ENCODE assay signal across 13 cellular contexts in the genomic region with DNA sequence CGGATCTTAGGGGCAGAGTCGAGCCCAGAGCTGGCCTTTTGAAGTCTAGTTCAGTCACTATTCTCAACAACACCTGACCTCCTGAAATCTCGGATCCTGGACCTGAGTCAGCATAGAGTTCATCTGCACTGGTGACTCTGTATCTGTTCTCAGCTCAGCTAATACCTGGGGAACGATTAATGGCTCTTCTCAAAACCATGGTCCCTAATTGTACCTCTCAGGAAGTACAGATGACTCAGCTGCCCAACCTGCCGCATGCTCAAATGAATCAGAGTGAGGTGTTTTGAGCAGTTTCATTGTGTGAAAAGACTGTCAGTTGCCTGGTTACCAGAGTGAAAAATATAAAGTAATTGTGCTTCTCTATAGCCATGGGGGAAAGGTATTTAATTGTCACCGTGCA.
DNase-seq lines count a peak whose midpoint lies in the region; ATAC-seq, FAIRE-seq and TF ChIP-seq lines count a peak whose summit lies in the region.
"Had no signal": no experiment of that assay in that cellular context is flagged by ENCODE, and none has a peak within 500 bp of the region (broad histone marks: within the 10 kb centered on the region; RNA-seq: fewer than 3 reads in every experiment).

No MANE protein-coding gene starts in this region.

- 37 to 40% methylated on average over 6 of the region's 6 CpGs for WGBS in pancreas, 2 donors

- H3K4me1 ChIP-seq in RWPE2 (ENCODE audit: insufficient read depth, poor library complexity, severe bottlenecking) (peaks cover 20% of the 10 kb centered on the region), pancreas (no peaks in the 10 kb centered on the region)
- H3K4me1 ChIP-seq: right lobe of liver, upper lobe of right lung had no signal

- H3K9me3 Mint-ChIP-seq in activated T-cell treated with anti-CD3 and anti-CD28 coated beads, Interleukin-2, amount 50 U/mL, for 72 hours = no peaks in the 10 kb centered on the region
- no peaks in the 10 kb centered on the region for H3K9me3 Mint-ChIP-seq in activated T-cell treated with anti-CD3 and anti-CD28 coated beads, Interleukin-2, amount 50 U/mL, for 24 hours

- H3K4me1 Mint-ChIP-seq in activated T-cell treated with anti-CD3 and anti-CD28 coated beads, Interleukin-2, amount 50 U/mL, for 72 hours (ENCODE audit: low read depth) = peaks cover 7% of the 10 kb centered on the region
- peaks cover 5% of the 10 kb centered on the region for H3K4me1 Mint-ChIP-seq in activated T-cell treated with anti-CD3 and anti-CD28 coated beads, Interleukin-2, amount 50 U/mL, for 24 hours (ENCODE audit: low read depth)
- H3K4me1 Mint-ChIP-seq: B cell had no signal

- intact Hi-C loops in pancreas (cut with DNase I) = no loop called here

- H3K27me3 ChIP-seq in RWPE2 (ENCODE audit: insufficient read depth, poor library complexity, severe bottlenecking) = no peaks in the 10 kb centered on the region
- peaks cover 0 to 7% (median 2%) of the 10 kb centered on the region in 4 donors for H3K27me3 ChIP-seq in pancreas
- no peaks in the 10 kb centered on the region for H3K27me3 ChIP-seq in brain microvascular endothelial cell (replicated peaks)
- H3K27me3 ChIP-seq: right lobe of liver, upper lobe of right lung had no signal

- H3K36me3 ChIP-seq in RWPE2 (ENCODE audit: low read depth) = no peaks in the 10 kb centered on the region
- no peaks in the 10 kb centered on the region for H3K36me3 ChIP-seq in pancreas
- no peaks in the 10 kb centered on the region for H3K36me3 ChIP-seq in brain microvascular endothelial cell (replicated peaks)
- H3K36me3 ChIP-seq: right lobe of liver, upper lobe of right lung had no signal

- no peak for TF ChIP-seq CTCF in RWPE2 (IDR thresholded peaks at IDR 0.05; ENCODE audit: poor library complexity, severe bottlenecking)
- no peak for TF ChIP-seq CTCF in pancreas (IDR thresholded peaks at IDR 0.05)
- no peak for TF ChIP-seq CTCF in brain microvascular endothelial cell (IDR thresholded peaks at IDR 0.05; ENCODE audit: low read depth, low read length, missing control alignments)

- H3K4me3 ChIP-seq in RWPE2 (ENCODE audit: severe bottlenecking) = no peak overlapping the region
- no peak overlapping the region for H3K4me3 ChIP-seq in pancreas
- no peak overlapping the region for H3K4me3 ChIP-seq in brain microvascular endothelial cell (ENCODE audit: low read depth, low read length)
- H3K4me3 ChIP-seq: right lobe of liver, upper lobe of right lung had no signal

- no peak for FAIRE-seq in pancreas (lab: Jason Lieb, UNC)

- peak; percentile 70 to 81 for ATAC-seq in activated T-cell treated with anti-CD3 and anti-CD28 coated beads, Interleukin-2, amount 50 U/mL, for 72 hours (replicated peaks in 1 of 2)
- peak; percentile 96 for ATAC-seq in RWPE2 (ENCODE audit: low read depth)
- ATAC-seq in pancreas = peak in 3 of 4 donors; percentile 38 to 87 (median 76)
- no peak for ATAC-seq in GM21390 (IDR thresholded peaks at IDR 0.05; ENCODE audit: unreplicated experiment)
- ATAC-seq: right lobe of liver, upper lobe of right lung had no signal

- H3K36me3 Mint-ChIP-seq in activated T-cell treated with anti-CD3 and anti-CD28 coated beads, Interleukin-2, amount 50 U/mL, for 72 hours (ENCODE audit: insufficient read depth in 2 of 2) = no peaks in the 10 kb centered on the region
- no peaks in the 10 kb centered on the region for H3K36me3 Mint-ChIP-seq in activated T-cell treated with anti-CD3 and anti-CD28 coated beads, Interleukin-2, amount 50 U/mL, for 24 hours (ENCODE audit: low read depth)

- in situ Hi-C loops in brain microvascular endothelial cell (cut with HindIII; ENCODE audit: low pct_ligation_motif_present, low sequenced_read_pairs) = no loop called here

- peak overlapping the region; percentile 53 for H3K27ac ChIP-seq in RWPE2 (ENCODE audit: poor library complexity, severe bottlenecking)
- no peak overlapping the region for H3K27ac ChIP-seq in pancreas
- no peak overlapping the region for H3K27ac ChIP-seq in brain microvascular endothelial cell
- H3K27ac ChIP-seq: right lobe of liver, upper lobe of right lung had no signal

- no peak overlapping the region for H3K27ac Mint-ChIP-seq in activated T-cell treated with anti-CD3 and anti-CD28 coated beads, Interleukin-2, amount 50 U/mL, for 72 hours
- H3K27ac Mint-ChIP-seq in activated T-cell treated with anti-CD3 and anti-CD28 coated beads, Interleukin-2, amount 50 U/mL, for 24 hours = no peak overlapping the region
- H3K27ac Mint-ChIP-seq: B cell had no signal

- no peak overlapping the region for H3K4me3 Mint-ChIP-seq in activated T-cell treated with anti-CD3 and anti-CD28 coated beads, Interleukin-2, amount 50 U/mL, for 72 hours
- H3K4me3 Mint-ChIP-seq in activated T-cell treated with anti-CD3 and anti-CD28 coated beads, Interleukin-2, amount 50 U/mL, for 24 hours = no peak overlapping the region
- H3K4me3 Mint-ChIP-seq: B cell had no signal

- peak in 1 of 2 donors; percentile 2 for DNase-seq in activated T-cell treated with anti-CD3 and anti-CD28 coated beads, Interleukin-2, amount 50 U/mL, for 72 hours
- no peak for DNase-seq in activated T-cell treated with anti-CD3 and anti-CD28 coated beads, Interleukin-2, amount 50 U/mL, for 24 hours
- peak; percentile 92 for DNase-seq in HT1080 (ENCODE audit: low read depth)
- peak; percentile 66 for DNase-seq in RWPE2 (ENCODE audit: low spot score)
- DNase-seq in pancreas = no peak
- no peak for DNase-seq in dedifferentiated amniotic fluid mesenchymal stem cell (ENCODE audit: extremely low spot score)
- DNase-seq in brain microvascular endothelial cell = no peak
- DNase-seq: activated effector memory CD4-positive, alpha-beta T cell treated with anti-CD3 and anti-CD28 coated beads, Interleukin-2, amount 50 U/mL, for 16 hours; hippocampal formation; right lobe of liver; upper lobe of right lung had no signal

- H3K9me3 ChIP-seq in RWPE2 (ENCODE audit: severe bottlenecking) = no peaks in the 10 kb centered on the region
- H3K9me3 ChIP-seq in pancreas = no peaks in the 10 kb centered on the region
- H3K9me3 ChIP-seq: right lobe of liver, upper lobe of right lung had no signal

- H3K27me3 Mint-ChIP-seq in activated T-cell treated with anti-CD3 and anti-CD28 coated beads, Interleukin-2, amount 50 U/mL, for 72 hours (ENCODE audit: low read depth) = peaks cover 7% of the 10 kb centered on the region
- H3K27me3 Mint-ChIP-seq in activated T-cell treated with anti-CD3 and anti-CD28 coated beads, Interleukin-2, amount 50 U/mL, for 24 hours = peaks cover 26% of the 10 kb centered on the region

Comparison
In these comparisons a context has a peak if more than half of its experiments do, and no peak if none do; other contexts are left out.
1. DNase-seq: peak in HT1080 (single experiment) and RWPE2 (single experiment); none in activated T-cell treated with anti-CD3 and anti-CD28 coated beads, Interleukin-2, amount 50 U/mL, for 24 hours (single experiment), pancreas (0 of 6), dedifferentiated amniotic fluid mesenchymal stem cell (single experiment) and brain microvascular endothelial cell (single experiment).